In the genomic region with DNA sequence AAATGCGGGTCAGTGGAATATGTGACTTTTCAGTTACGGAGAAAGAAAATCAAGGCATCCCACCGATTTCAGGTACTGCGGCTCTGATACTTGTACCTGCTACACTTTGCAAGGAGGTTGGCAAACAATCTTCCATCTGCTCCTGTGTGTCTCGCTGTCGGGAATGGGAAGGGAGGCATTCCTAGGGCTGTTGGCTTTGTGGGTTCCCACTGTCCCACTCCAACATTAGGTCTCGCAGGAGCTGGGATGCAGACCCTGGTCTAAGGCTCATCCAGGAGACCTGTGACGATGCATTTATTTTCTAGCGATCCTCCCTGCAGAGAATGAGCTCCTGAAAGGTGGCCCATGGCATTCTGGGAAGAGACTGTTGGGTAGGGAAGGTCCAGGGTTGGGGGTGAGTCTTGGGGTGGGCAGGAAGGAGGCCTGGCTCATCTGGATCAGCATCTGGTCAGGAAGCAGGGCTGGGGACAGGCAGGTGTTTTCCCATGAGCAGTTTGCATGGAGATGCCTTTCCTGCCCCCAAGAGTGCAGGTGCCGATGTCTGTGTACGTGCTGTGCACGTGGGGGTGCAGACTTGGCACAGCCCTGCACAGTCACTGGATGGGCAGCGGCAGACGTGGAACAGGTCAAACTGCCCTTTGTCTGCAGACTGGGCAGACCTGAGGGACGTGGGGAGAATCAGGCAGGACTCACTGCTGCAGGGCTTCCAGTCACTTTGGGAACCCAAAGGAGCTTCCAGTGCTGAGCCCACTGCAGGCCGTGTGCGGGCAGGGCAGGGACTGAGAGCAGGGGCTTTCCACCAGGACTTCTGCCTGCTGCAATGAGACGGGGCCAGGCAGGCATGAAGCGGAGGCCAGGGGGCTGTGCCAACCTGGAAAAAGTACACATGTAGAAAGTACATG, we compare ENCODE assay signal across 18 cellular contexts.
DNase-seq lines count a peak whose midpoint lies in the region; ATAC-seq and TF ChIP-seq lines count a peak whose summit lies in the region.
"Had no signal": no experiment of that assay in that cellular context is flagged by ENCODE, and none has a peak within 500 bp of the region (broad histone marks: within the 10 kb centered on the region; RNA-seq: fewer than 3 reads in every experiment).

No MANE protein-coding gene starts in this region.

- no peaks in the 10 kb centered on the region for H3K36me3 Mint-ChIP-seq in activated naive CD8-positive, alpha-beta T cell treated with anti-CD3 and anti-CD28 coated beads, Interleukin-2, amount 50 U/mL, for 24 hours (ENCODE audit: low read depth)
- no peaks in the 10 kb centered on the region for H3K36me3 Mint-ChIP-seq in activated naive CD8-positive, alpha-beta T cell treated with anti-CD3 and anti-CD28 coated beads for 36 hours
- no peaks in the 10 kb centered on the region for H3K36me3 Mint-ChIP-seq in neural crest cell (ENCODE audit: low read depth)
- H3K36me3 Mint-ChIP-seq in type B pancreatic cell: no peaks in the 10 kb centered on the region
- H3K36me3 Mint-ChIP-seq in natural killer cell: no peaks in the 10 kb centered on the region

- DNase-seq in activated naive CD8-positive, alpha-beta T cell treated with anti-CD3 and anti-CD28 coated beads, Interleukin-2, amount 50 U/mL, for 24 hours: no peak
- no peak for DNase-seq in activated naive CD8-positive, alpha-beta T cell treated with anti-CD3 and anti-CD28 coated beads for 36 hours
- DNase-seq in activated CD8-positive, alpha-beta memory T cell treated with anti-CD3 and anti-CD28 coated beads, Interleukin-2, amount 50 U/mL, for 4 hours: peak; percentile 4
- DNase-seq in neural crest cell (ENCODE audit: low read depth, low spot score) (no peak), type B pancreatic cell (ENCODE audit: extremely low spot score, unreplicated experiment) (peak; percentile 61), natural killer cell (no peak)
- DNase-seq in effector CD4-positive, alpha-beta T cell: no peak
- DNase-seq: DMS153, NCI-H1048, NCI-H1436 treated with DMSO at 0.1 percent for 48 hours, NCI-H2081, NCI-H226, NCI-H526, PC-9 had no signal

- no peak overlapping the region for H3K27ac Mint-ChIP-seq in activated naive CD8-positive, alpha-beta T cell treated with anti-CD3 and anti-CD28 coated beads, Interleukin-2, amount 50 U/mL, for 24 hours
- no peak overlapping the region for H3K27ac Mint-ChIP-seq in activated naive CD8-positive, alpha-beta T cell treated with anti-CD3 and anti-CD28 coated beads for 36 hours
- H3K27ac Mint-ChIP-seq in neural crest cell (ENCODE audit: unreplicated experiment) (peak overlapping the region; percentile 87), type B pancreatic cell (no peak overlapping the region), natural killer cell (no peak overlapping the region)

- peak; percentile 22 for ATAC-seq in activated naive CD8-positive, alpha-beta T cell treated with anti-CD3 and anti-CD28 coated beads, Interleukin-2, amount 50 U/mL, for 24 hours
- ATAC-seq in HG02884 (IDR thresholded peaks at IDR 0.05; ENCODE audit: unreplicated experiment) (no peak), natural killer cell (no peak)
- ATAC-seq: HCT116, HepG2, Right ventricle myocardium inferior had no signal

- no peaks in the 10 kb centered on the region for H3K4me1 Mint-ChIP-seq in activated naive CD8-positive, alpha-beta T cell treated with anti-CD3 and anti-CD28 coated beads, Interleukin-2, amount 50 U/mL, for 24 hours
- H3K4me1 Mint-ChIP-seq in activated naive CD8-positive, alpha-beta T cell treated with anti-CD3 and anti-CD28 coated beads for 36 hours: no peaks in the 10 kb centered on the region
- H3K4me1 Mint-ChIP-seq in neural crest cell: no peaks in the 10 kb centered on the region
- H3K4me1 Mint-ChIP-seq in type B pancreatic cell (ENCODE audit: unreplicated experiment): peaks cover 4% of the 10 kb centered on the region
- H3K4me1 Mint-ChIP-seq in natural killer cell: no peaks in the 10 kb centered on the region

- H3K4me3 Mint-ChIP-seq in activated naive CD8-positive, alpha-beta T cell treated with anti-CD3 and anti-CD28 coated beads, Interleukin-2, amount 50 U/mL, for 24 hours: no peak overlapping the region
- H3K4me3 Mint-ChIP-seq in activated naive CD8-positive, alpha-beta T cell treated with anti-CD3 and anti-CD28 coated beads for 36 hours: no peak overlapping the region
- H3K4me3 Mint-ChIP-seq in neural crest cell (no peak overlapping the region), type B pancreatic cell (no peak overlapping the region), natural killer cell (no peak overlapping the region)

- TF ChIP-seq CTCF in neural crest cell (conservative IDR thresholded peaks at IDR 0.05) (no peak), type B pancreatic cell (conservative IDR thresholded peaks at IDR 0.05) (no peak), natural killer cell (IDR thresholded peaks at IDR 0.05) (no peak)

- H3K27me3 Mint-ChIP-seq in activated naive CD8-positive, alpha-beta T cell treated with anti-CD3 and anti-CD28 coated beads, Interleukin-2, amount 50 U/mL, for 24 hours: peaks cover 2% of the 10 kb centered on the region
- peaks cover 5% of the 10 kb centered on the region for H3K27me3 Mint-ChIP-seq in activated naive CD8-positive, alpha-beta T cell treated with anti-CD3 and anti-CD28 coated beads for 36 hours
- H3K27me3 Mint-ChIP-seq in neural crest cell (ENCODE audit: low read depth): no peaks in the 10 kb centered on the region
- H3K27me3 Mint-ChIP-seq in type B pancreatic cell: peaks cover 12% of the 10 kb centered on the region
- peaks cover 0 to 1% of the 10 kb centered on the region in 2 donors for H3K27me3 Mint-ChIP-seq in natural killer cell (ENCODE audit: low read depth in 2 of 2)

- no peaks in the 10 kb centered on the region for H3K9me3 Mint-ChIP-seq in activated naive CD8-positive, alpha-beta T cell treated with anti-CD3 and anti-CD28 coated beads, Interleukin-2, amount 50 U/mL, for 24 hours
- no peaks in the 10 kb centered on the region for H3K9me3 Mint-ChIP-seq in activated naive CD8-positive, alpha-beta T cell treated with anti-CD3 and anti-CD28 coated beads for 36 hours
- H3K9me3 Mint-ChIP-seq in neural crest cell (no peaks in the 10 kb centered on the region), type B pancreatic cell (no peaks in the 10 kb centered on the region), natural killer cell (no peaks in the 10 kb centered on the region)

- intact Hi-C loops in natural killer cell (cut with micrococcal nuclease): loop anchor here (10.0 kb wide), 1 partner anchor 972 kb away; no protein-coding TSS in a partner anchor

Comparison
In these comparisons a context has a peak if more than half of its experiments do, and no peak if none do; other contexts are left out.
1. DNase-seq: peak in activated CD8-positive, alpha-beta memory T cell treated with anti-CD3 and anti-CD28 coated beads, Interleukin-2, amount 50 U/mL, for 4 hours (single experiment) and type B pancreatic cell (single experiment); none in activated naive CD8-positive, alpha-beta T cell treated with anti-CD3 and anti-CD28 coated beads, Interleukin-2, amount 50 U/mL, for 24 hours (single experiment), activated naive CD8-positive, alpha-beta T cell treated with anti-CD3 and anti-CD28 coated beads for 36 hours (single experiment), neural crest cell (single experiment), natural killer cell (single experiment) and effector CD4-positive, alpha-beta T cell (single experiment).